ENCODE assay signal across 10 cellular contexts in genomic region chr19:57803265-57803593, GRCh38. TPM values are rescaled to one million over a fixed set of nuclear protein-coding genes. Genes with fewer than 3 reads are reported as not detected.
A peak's percentile ranks its signal among the peaks of the same experiment; 100 is the strongest.
DNase-seq lines count a peak whose midpoint lies in the region; ATAC-seq, FAIRE-seq and TF ChIP-seq lines count a peak whose summit lies in the region.
"Had no signal": no experiment of that assay in that cellular context is flagged by ENCODE, and none has a peak within 500 bp of the region (broad histone marks: within the 10 kb centered on the region; RNA-seq: fewer than 3 reads in every experiment).

No MANE protein-coding gene starts in this region.

- BruUV-seq in MCF 10A (replicated peaks; lab: Mats Ljungman, UMichigan): no TSS peak
- TSS peak; percentile 30 for BruUV-seq in HepG2 (replicated peaks; lab: Mats Ljungman, UMichigan)

- H3K36me3 ChIP-seq in HepG2 (replicated peaks in 1 of 2; ENCODE audit: control insufficient read depth in 1 of 2, insufficient read depth in 2 of 2, low read length in 2 of 2): peaks cover 5 to 12% of the 10 kb centered on the region in 2 experiments; a peak in 4 of 5 replicates
- peaks cover 17% of the 10 kb centered on the region for H3K36me3 ChIP-seq in suprapubic skin

- DNase-seq in T-helper 2 cell treated with Interferon-gamma antibody and Interleukin-4, amounts not matched to agents 5 μg/mL and 100 μg/mL, for 36 hours (ENCODE audit: low spot score): no peak
- no peak for DNase-seq in T-helper 2 cell
- no peak for DNase-seq in MCF 10A (ENCODE audit: unreplicated experiment)
- DNase-seq in HepG2 (ENCODE audit: low spot score): no peak
- no peak for DNase-seq in suprapubic skin (ENCODE audit: low spot score in 2 of 2)
- no peak for DNase-seq in GM13977 (ENCODE audit: low spot score)
- no peak for DNase-seq in HK-2 (ENCODE audit: unreplicated experiment)
- DNase-seq: stimulated activated naive CD4-positive, alpha-beta T cell had no signal

- H3K9me3 ChIP-seq in HepG2 (ENCODE audit: low read length) (no peaks in the 10 kb centered on the region), suprapubic skin (no peaks in the 10 kb centered on the region)

- ATAC-seq in HepG2 (no peak), HG02588 (IDR thresholded peaks at IDR 0.05; ENCODE audit: unreplicated experiment) (no peak)

- no peaks in the 10 kb centered on the region for H3K79me2 ChIP-seq in HepG2 (ENCODE audit: insufficient read depth, low read length)

- no peaks in the 10 kb centered on the region for H3K27me3 ChIP-seq in HepG2 (ENCODE audit: control insufficient read depth in 1 of 2, insufficient read depth in 2 of 2, low read length in 2 of 2)
- H3K27me3 ChIP-seq in suprapubic skin: no peaks in the 10 kb centered on the region

- in situ Hi-C loops in HepG2 (cut with HindIII; ENCODE audit: extremely low pct_ligation_motif_present, low pct_unique_long_range_greater_than_20kb) (no loop called here), GM13977 (cut with MboI; ENCODE audit: low pct_unique_long_range_greater_than_20kb, low sequenced_read_pairs, unreplicated experiment) (no loop called here)

- H3K27me3 Mint-ChIP-seq in T-helper 2 cell treated with Interferon-gamma antibody and Interleukin-4, amounts not matched to agents 5 μg/mL and 100 μg/mL, for 36 hours (ENCODE audit: low read depth): no peaks in the 10 kb centered on the region
- no peaks in the 10 kb centered on the region for H3K27me3 Mint-ChIP-seq in MCF 10A (ENCODE audit: insufficient read depth, unreplicated experiment)

- peaks cover 13% of the 10 kb centered on the region for H3K4me1 Mint-ChIP-seq in T-helper 2 cell treated with Interferon-gamma antibody and Interleukin-4, amounts not matched to agents 5 μg/mL and 100 μg/mL, for 36 hours (ENCODE audit: low read depth)
- peaks cover 42% of the 10 kb centered on the region for H3K4me1 Mint-ChIP-seq in MCF 10A (ENCODE audit: insufficient read depth, unreplicated experiment)

- intact Hi-C loops in MCF 10A (cut with micrococcal nuclease) (no loop called here), HepG2 (cut with micrococcal nuclease; ENCODE audit: unreplicated experiment) (no loop called here)

- 49% methylated on average over 6 of the region's 6 CpGs for WGBS in HepG2 (ENCODE audit: low lambda C conversion rate)
- 6% methylated on average over 6 of the region's 6 CpGs for whole genome bisulfite sequencing in suprapubic skin

- H3K9me3 Mint-ChIP-seq in T-helper 2 cell treated with Interferon-gamma antibody and Interleukin-4, amounts not matched to agents 5 μg/mL and 100 μg/mL, for 36 hours: peaks cover 4% of the 10 kb centered on the region
- H3K9me3 Mint-ChIP-seq in MCF 10A (ENCODE audit: unreplicated experiment): no peaks in the 10 kb centered on the region

- H3K4me3 ChIP-seq in HepG2 (replicated peaks in 1 of 3; ENCODE audit: insufficient read depth in 1 of 3, low read depth in 2 of 3, low read length in 3 of 3) (peak overlapping the region; percentile 56 to 59 (median 59)), suprapubic skin (peak overlapping the region; percentile 59)

- no peak for TF ChIP-seq EP300 in HepG2 (IDR thresholded peaks at IDR 0.05; ENCODE audit: low read depth in 2 of 2, low read length in 2 of 2)
- no peak for TF ChIP-seq EP300 in HepG2 (CRISPR knock-in tag; IDR thresholded peaks at IDR 0.05; ENCODE audit: borderline replicate concordance)
- TF ChIP-seq EP300 in suprapubic skin (IDR thresholded peaks at IDR 0.05): no peak

- TF ChIP-seq RAD21 in HepG2 (CRISPR knock-in tag; IDR thresholded peaks at IDR 0.05): no peak

- H2AFZ ChIP-seq in HepG2 (ENCODE audit: low read length): no peak overlapping the region

- POLR2A ChIA-PET in MCF 10A (lab: Yijun Ruan, JAX): interaction anchor here (0.7 to 8.0 kb wide), 6 partner anchors 10 to 121 kb away, joined by 3 to 65 read pairs (median 4); partner anchors contain the start of genes ZNF551, ZNF552, ZNF586 and ZNF776
- POLR2A ChIA-PET in HepG2 (lab: Yijun Ruan, JAX): interaction anchor here (0.9 kb wide), 1 partner anchor 48 kb away, joined by 3 read pairs; no protein-coding TSS in a partner anchor

- TF ChIP-seq CTCF in MCF 10A (IDR thresholded peaks at IDR 0.05; ENCODE audit: unreplicated experiment) (no peak), HepG2 (CRISPR knock-in tag; IDR thresholded peaks at IDR 0.05) (no peak), suprapubic skin (IDR thresholded peaks at IDR 0.05) (no peak), GM13977 (IDR thresholded peaks at IDR 0.05; ENCODE audit: extremely low read depth, insufficient read depth, missing control alignments) (no peak)

- H3K27ac ChIP-seq in HepG2 (ENCODE audit: extremely low read length, insufficient read depth, low read length) (peak overlapping the region; percentile 57), suprapubic skin (peak overlapping the region; percentile 84)
- H3K27ac ChIP-seq: C4-2B had no signal

- H4K20me1 ChIP-seq in HepG2 (ENCODE audit: insufficient read depth, low read length): no peaks in the 10 kb centered on the region

- FAIRE-seq in HepG2 (lab: Jason Lieb, UNC): no peak

- no peak overlapping the region for H3K27ac Mint-ChIP-seq in T-helper 2 cell treated with Interferon-gamma antibody and Interleukin-4, amounts not matched to agents 5 μg/mL and 100 μg/mL, for 36 hours
- peak overlapping the region; percentile 94 for H3K27ac Mint-ChIP-seq in MCF 10A (ENCODE audit: low read depth, unreplicated experiment)

- H3K4me2 ChIP-seq in HepG2 (ENCODE audit: low read depth, low read length): peak overlapping the region; percentile 47

- H3K4me1 ChIP-seq in HepG2 (ENCODE audit: insufficient read depth, low read length) (peaks cover 6% of the 10 kb centered on the region; the same call in 1 of the 2 replicates), suprapubic skin (peaks cover 54% of the 10 kb centered on the region)

- peaks cover 45% of the 10 kb centered on the region for H3K36me3 Mint-ChIP-seq in T-helper 2 cell treated with Interferon-gamma antibody and Interleukin-4, amounts not matched to agents 5 μg/mL and 100 μg/mL, for 36 hours (ENCODE audit: low read depth)
- peaks cover 41% of the 10 kb centered on the region for H3K36me3 Mint-ChIP-seq in MCF 10A (ENCODE audit: insufficient read depth, unreplicated experiment)

- CTCF ChIA-PET in MCF 10A (lab: Yijun Ruan, JAX): no interaction called here
- CTCF ChIA-PET in HepG2 (lab: Yijun Ruan, JAX; ENCODE audit: low intra/inter-chr PET ratio, low total read pairs): no interaction called here

- TF ChIP-seq POLR2A in HepG2 (IDR thresholded peaks at IDR 0.05; ENCODE audit: insufficient read depth in 1 of 2, low read depth in 2 of 2, low read length in 2 of 2): no peak
- no peak for TF ChIP-seq POLR2A in suprapubic skin (IDR thresholded peaks at IDR 0.05)

- H3K4me3 Mint-ChIP-seq in T-helper 2 cell treated with Interferon-gamma antibody and Interleukin-4, amounts not matched to agents 5 μg/mL and 100 μg/mL, for 36 hours: peak overlapping the region; percentile 47
- peak overlapping the region; percentile 82 for H3K4me3 Mint-ChIP-seq in MCF 10A (ENCODE audit: unreplicated experiment)

- H3K9ac ChIP-seq in HepG2 (ENCODE audit: insufficient read depth, low read depth, low read length): peak overlapping the region; percentile 47; the same call in 1 of the 2 replicates

RNA-seq across cellular contexts. Expression of gene ZNF552, which starts 11.5 kb away (rescaled TPM):
- total RNA-seq in MCF 10A (2022) (5.5 and 5.6 TPM in 2 replicates), HepG2 (2016; rRNA removed; fragmentation: Illumina TruSeq; extraction: Trizol) (16.3 and 16.6 TPM in 2 replicates), suprapubic skin (10 to 100 TPM in 1 of 4 donors, 1 to 10 TPM in 3; 5.6 to 11.5 (median 8.3) TPM)
- 2.7 and 4.8 TPM in 2 replicates for total RNA-seq in HepG2 (2016; cell fraction: cytosol; rRNA removed; fragmentation: Illumina TruSeq; extraction: Trizol; ENCODE audit: low read depth)
- 16.4 and 17.7 TPM in 2 replicates for total RNA-seq in HepG2 (2016; cell fraction: insoluble cytoplasmic fraction; rRNA removed; fragmentation: Illumina TruSeq; extraction: Trizol)
- 8.6 and 8.9 TPM in 2 replicates for total RNA-seq in HepG2 (2016; cell fraction: membrane; rRNA removed; fragmentation: Illumina TruSeq; extraction: Trizol)
- total RNA-seq in HepG2 (2016; cell fraction: nucleus; rRNA removed; fragmentation: Illumina TruSeq; extraction: Trizol): 16.0 and 16.1 TPM in 2 replicates
- 8.1 and 11.7 TPM in 2 replicates for polyA plus RNA-seq in HepG2 (2011; rRNA removed)
- polyA plus RNA-seq in HepG2 (2011; cell fraction: cytosol; rRNA removed): 4.8 and 6.2 TPM in 2 replicates
- 26.1 and 30.1 TPM in 2 replicates for polyA plus RNA-seq in HepG2 (2011; cell fraction: nucleus; rRNA removed)
- 6.3 and 12.5 TPM in 2 replicates for polyA plus RNA-seq in HepG2 (2012)
- polyA plus RNA-seq in HepG2 (2016; cell fraction: cytosol; fragmentation: Illumina TruSeq; extraction: Trizol; ENCODE audit: low read depth): 2.3 TPM in 2 replicates
- polyA plus RNA-seq in HepG2 (2016; cell fraction: insoluble cytoplasmic fraction; fragmentation: Illumina TruSeq; extraction: Trizol; ENCODE audit: low read depth): 11.9 and 12.5 TPM in 2 replicates
- polyA plus RNA-seq in HepG2 (2016; cell fraction: membrane; fragmentation: Illumina TruSeq; extraction: Trizol; ENCODE audit: low read depth): 3.4 and 3.6 TPM in 2 replicates
- polyA plus RNA-seq in HepG2 (2016; cell fraction: nucleus; fragmentation: Illumina TruSeq; extraction: Trizol; ENCODE audit: insufficient read depth, low read depth): 18.3 and 19.5 TPM in 2 replicates
- 29.3 and 39.6 TPM in 2 replicates for polyA minus RNA-seq in HepG2 (2011; rRNA and poly(A)+ RNA removed; ENCODE audit: low replicate concordance)
- 4.4 and 6.0 TPM in 2 replicates for polyA minus RNA-seq in HepG2 (2011; cell fraction: cytosol; rRNA and poly(A)+ RNA removed)
- polyA minus RNA-seq in HepG2 (2011; cell fraction: nucleus; rRNA and poly(A)+ RNA removed): 35.4 and 48.9 TPM in 2 replicates

RNA-seq across cellular contexts. Expression of gene ZNF587B, which starts 26.9 kb away (rescaled TPM):
- total RNA-seq in MCF 10A (2022) (19.0 and 19.4 TPM in 2 replicates), HepG2 (2016; rRNA removed; fragmentation: Illumina TruSeq; extraction: Trizol) (29.9 and 33.6 TPM in 2 replicates), suprapubic skin (10 to 100 TPM; 15.0 to 28.6 (median 19.6) TPM)
- 3.1 TPM in 2 replicates for total RNA-seq in HepG2 (2016; cell fraction: cytosol; rRNA removed; fragmentation: Illumina TruSeq; extraction: Trizol; ENCODE audit: low read depth)
- total RNA-seq in HepG2 (2016; cell fraction: insoluble cytoplasmic fraction; rRNA removed; fragmentation: Illumina TruSeq; extraction: Trizol): 29.5 and 35.3 TPM in 2 replicates
- total RNA-seq in HepG2 (2016; cell fraction: membrane; rRNA removed; fragmentation: Illumina TruSeq; extraction: Trizol): 14.9 and 16.5 TPM in 2 replicates
- 33.7 and 36.4 TPM in 2 replicates for total RNA-seq in HepG2 (2016; cell fraction: nucleus; rRNA removed; fragmentation: Illumina TruSeq; extraction: Trizol)
- 4.3 and 5.2 TPM in 2 replicates for polyA plus RNA-seq in HepG2 (2011; rRNA removed)
- 1.6 and 2.6 TPM in 2 replicates for polyA plus RNA-seq in HepG2 (2011; cell fraction: cytosol; rRNA removed)
- polyA plus RNA-seq in HepG2 (2011; cell fraction: nucleus; rRNA removed): 10.7 and 10.9 TPM in 2 replicates
- polyA plus RNA-seq in HepG2 (2012): 3.7 and 6.7 TPM in 2 replicates
- polyA plus RNA-seq in HepG2 (2016; cell fraction: cytosol; fragmentation: Illumina TruSeq; extraction: Trizol; ENCODE audit: low read depth): 0.78 and 0.85 TPM in 2 replicates
- 9.0 and 9.2 TPM in 2 replicates for polyA plus RNA-seq in HepG2 (2016; cell fraction: insoluble cytoplasmic fraction; fragmentation: Illumina TruSeq; extraction: Trizol; ENCODE audit: low read depth)
- 3.8 and 3.9 TPM in 2 replicates for polyA plus RNA-seq in HepG2 (2016; cell fraction: membrane; fragmentation: Illumina TruSeq; extraction: Trizol; ENCODE audit: low read depth)
- polyA plus RNA-seq in HepG2 (2016; cell fraction: nucleus; fragmentation: Illumina TruSeq; extraction: Trizol; ENCODE audit: insufficient read depth, low read depth): 27.7 and 29.1 TPM in 2 replicates
- polyA minus RNA-seq in HepG2 (2011; rRNA and poly(A)+ RNA removed; ENCODE audit: low replicate concordance): 8.5 and 23.1 TPM in 2 replicates
- 6.0 and 6.3 TPM in 2 replicates for polyA minus RNA-seq in HepG2 (2011; cell fraction: cytosol; rRNA and poly(A)+ RNA removed)
- 29.7 and 33.8 TPM in 2 replicates for polyA minus RNA-seq in HepG2 (2011; cell fraction: nucleus; rRNA and poly(A)+ RNA removed)

RNA-seq across cellular contexts. Expression of gene ZNF586, which starts 33.8 kb away (rescaled TPM):
- total RNA-seq in MCF 10A (2022): 13.4 and 13.9 TPM in 2 replicates
- 2.1 and 3.4 TPM in 2 replicates for total RNA-seq in HepG2 (2016; rRNA removed; fragmentation: Illumina TruSeq; extraction: Trizol)
- 8.8 and 9.5 TPM in 2 replicates for total RNA-seq in HepG2 (2016; cell fraction: cytosol; rRNA removed; fragmentation: Illumina TruSeq; extraction: Trizol; ENCODE audit: low read depth)
- total RNA-seq in HepG2 (2016; cell fraction: insoluble cytoplasmic fraction; rRNA removed; fragmentation: Illumina TruSeq; extraction: Trizol): 1.9 and 3.3 TPM in 2 replicates
- 6.5 and 7.6 TPM in 2 replicates for total RNA-seq in HepG2 (2016; cell fraction: membrane; rRNA removed; fragmentation: Illumina TruSeq; extraction: Trizol)
- total RNA-seq in HepG2 (2016; cell fraction: nucleus; rRNA removed; fragmentation: Illumina TruSeq; extraction: Trizol): 3.7 and 4.4 TPM in 2 replicates
- polyA plus RNA-seq in HepG2 (2011; rRNA removed): 0.50 and 0.89 TPM in 2 replicates
- 0.28 and 0.31 TPM in 2 replicates for polyA plus RNA-seq in HepG2 (2011; cell fraction: cytosol; rRNA removed)
- polyA plus RNA-seq in HepG2 (2011; cell fraction: nucleus; rRNA removed): 1.1 and 1.3 TPM in 2 replicates
- 0.69 and 1.8 TPM in 2 replicates for polyA plus RNA-seq in HepG2 (2012)
- 0.43 and 0.46 TPM in 2 replicates for polyA plus RNA-seq in HepG2 (2016; cell fraction: cytosol; fragmentation: Illumina TruSeq; extraction: Trizol; ENCODE audit: low read depth)
- polyA plus RNA-seq in HepG2 (2016; cell fraction: insoluble cytoplasmic fraction; fragmentation: Illumina TruSeq; extraction: Trizol; ENCODE audit: low read depth): 1.3 TPM in 2 replicates
- polyA plus RNA-seq in HepG2 (2016; cell fraction: membrane; fragmentation: Illumina TruSeq; extraction: Trizol; ENCODE audit: low read depth): 0.57 and 0.85 TPM in 2 replicates
- polyA plus RNA-seq in HepG2 (2016; cell fraction: nucleus; fragmentation: Illumina TruSeq; extraction: Trizol; ENCODE audit: insufficient read depth, low read depth): 2.9 and 3.3 TPM in 2 replicates
- polyA minus RNA-seq in HepG2 (2011; rRNA and poly(A)+ RNA removed; ENCODE audit: low replicate concordance): 1.6 and 6.4 TPM in 2 replicates
- polyA minus RNA-seq in HepG2 (2011; cell fraction: cytosol; rRNA and poly(A)+ RNA removed): 0.89 and 1.1 TPM in 2 replicates
- polyA minus RNA-seq in HepG2 (2011; cell fraction: nucleus; rRNA and poly(A)+ RNA removed): 7.1 and 8.7 TPM in 2 replicates
- total RNA-seq in suprapubic skin: 10 to 100 TPM; 20.6 to 47.4 (median 26.8) TPM

RNA-seq across cellular contexts. Expression of gene ZNF587, which starts 46.4 kb away (rescaled TPM):
- 32.4 and 34.2 TPM in 2 replicates for total RNA-seq in MCF 10A (2022)
- total RNA-seq in HepG2 (2016; rRNA removed; fragmentation: Illumina TruSeq; extraction: Trizol): 17.5 and 22.9 TPM in 2 replicates
- 22.5 and 25.4 TPM in 2 replicates for total RNA-seq in HepG2 (2016; cell fraction: cytosol; rRNA removed; fragmentation: Illumina TruSeq; extraction: Trizol; ENCODE audit: low read depth)
- total RNA-seq in HepG2 (2016; cell fraction: insoluble cytoplasmic fraction; rRNA removed; fragmentation: Illumina TruSeq; extraction: Trizol): 15.1 and 22.8 TPM in 2 replicates
- 13.8 and 14.3 TPM in 2 replicates for total RNA-seq in HepG2 (2016; cell fraction: membrane; rRNA removed; fragmentation: Illumina TruSeq; extraction: Trizol)
- 17.5 and 22.8 TPM in 2 replicates for total RNA-seq in HepG2 (2016; cell fraction: nucleus; rRNA removed; fragmentation: Illumina TruSeq; extraction: Trizol)
- 8.7 and 12.6 TPM in 2 replicates for polyA plus RNA-seq in HepG2 (2011; rRNA removed)
- polyA plus RNA-seq in HepG2 (2011; cell fraction: cytosol; rRNA removed): 2.6 and 3.8 TPM in 2 replicates
- 28.6 and 29.8 TPM in 2 replicates for polyA plus RNA-seq in HepG2 (2011; cell fraction: nucleus; rRNA removed)
- 8.0 and 11.1 TPM in 2 replicates for polyA plus RNA-seq in HepG2 (2012)
- polyA plus RNA-seq in HepG2 (2016; cell fraction: cytosol; fragmentation: Illumina TruSeq; extraction: Trizol; ENCODE audit: low read depth): 0.52 and 0.95 TPM in 2 replicates
- 5.2 and 7.9 TPM in 2 replicates for polyA plus RNA-seq in HepG2 (2016; cell fraction: insoluble cytoplasmic fraction; fragmentation: Illumina TruSeq; extraction: Trizol; ENCODE audit: low read depth)
- polyA plus RNA-seq in HepG2 (2016; cell fraction: membrane; fragmentation: Illumina TruSeq; extraction: Trizol; ENCODE audit: low read depth): 0.96 and 2.0 TPM in 2 replicates
- polyA plus RNA-seq in HepG2 (2016; cell fraction: nucleus; fragmentation: Illumina TruSeq; extraction: Trizol; ENCODE audit: insufficient read depth, low read depth): 41.3 and 44.4 TPM in 2 replicates
- polyA minus RNA-seq in HepG2 (2011; rRNA and poly(A)+ RNA removed; ENCODE audit: low replicate concordance): 26.7 and 28.9 TPM in 2 replicates
- polyA minus RNA-seq in HepG2 (2011; cell fraction: cytosol; rRNA and poly(A)+ RNA removed): 17.4 and 22.9 TPM in 2 replicates
- 21.6 and 30.3 TPM in 2 replicates for polyA minus RNA-seq in HepG2 (2011; cell fraction: nucleus; rRNA and poly(A)+ RNA removed)
- 10 to 100 TPM; 16.4 to 43.2 (median 20.0) TPM for total RNA-seq in suprapubic skin

RNA-seq across cellular contexts. Expression of gene ZNF776, which starts 56.6 kb away (rescaled TPM):
- total RNA-seq in MCF 10A (2022): 9.9 and 13.3 TPM in 2 replicates
- 15.6 and 16.9 TPM in 2 replicates for total RNA-seq in HepG2 (2016; rRNA removed; fragmentation: Illumina TruSeq; extraction: Trizol)
- total RNA-seq in HepG2 (2016; cell fraction: cytosol; rRNA removed; fragmentation: Illumina TruSeq; extraction: Trizol; ENCODE audit: low read depth): 2.1 and 3.8 TPM in 2 replicates
- 15.4 and 16.9 TPM in 2 replicates for total RNA-seq in HepG2 (2016; cell fraction: insoluble cytoplasmic fraction; rRNA removed; fragmentation: Illumina TruSeq; extraction: Trizol)
- total RNA-seq in HepG2 (2016; cell fraction: membrane; rRNA removed; fragmentation: Illumina TruSeq; extraction: Trizol): 8.5 and 12.6 TPM in 2 replicates
- total RNA-seq in HepG2 (2016; cell fraction: nucleus; rRNA removed; fragmentation: Illumina TruSeq; extraction: Trizol): 16.0 and 22.2 TPM in 2 replicates
- polyA plus RNA-seq in HepG2 (2011; rRNA removed): 7.6 and 8.2 TPM in 2 replicates
- 5.1 and 5.2 TPM in 2 replicates for polyA plus RNA-seq in HepG2 (2011; cell fraction: cytosol; rRNA removed)
- polyA plus RNA-seq in HepG2 (2011; cell fraction: nucleus; rRNA removed): 17.2 and 19.6 TPM in 2 replicates
- 7.7 and 8.2 TPM in 2 replicates for polyA plus RNA-seq in HepG2 (2012)
- 0.59 and 1.0 TPM in 2 replicates for polyA plus RNA-seq in HepG2 (2016; cell fraction: cytosol; fragmentation: Illumina TruSeq; extraction: Trizol; ENCODE audit: low read depth)
- polyA plus RNA-seq in HepG2 (2016; cell fraction: insoluble cytoplasmic fraction; fragmentation: Illumina TruSeq; extraction: Trizol; ENCODE audit: low read depth): 8.0 and 9.0 TPM in 2 replicates
- 2.3 and 2.5 TPM in 2 replicates for polyA plus RNA-seq in HepG2 (2016; cell fraction: membrane; fragmentation: Illumina TruSeq; extraction: Trizol; ENCODE audit: low read depth)
- 15.1 and 16.1 TPM in 2 replicates for polyA plus RNA-seq in HepG2 (2016; cell fraction: nucleus; fragmentation: Illumina TruSeq; extraction: Trizol; ENCODE audit: insufficient read depth, low read depth)
- polyA minus RNA-seq in HepG2 (2011; rRNA and poly(A)+ RNA removed; ENCODE audit: low replicate concordance): 8.4 and 36.9 TPM in 2 replicates
- 9.9 and 11.3 TPM in 2 replicates for polyA minus RNA-seq in HepG2 (2011; cell fraction: cytosol; rRNA and poly(A)+ RNA removed)
- polyA minus RNA-seq in HepG2 (2011; cell fraction: nucleus; rRNA and poly(A)+ RNA removed): 55.4 and 71.0 TPM in 2 replicates
- total RNA-seq in suprapubic skin: 10 to 100 TPM; 11.2 to 23.8 (median 15.0) TPM
